9 cellular contexts compared by ENCODE assay signal in genomic region chr17:20142268-20142667, GRCh38.
"Had no signal": no experiment of that assay in that cellular context is flagged by ENCODE, and none has a peak within 500 bp of the region (broad histone marks: within the 10 kb centered on the region; RNA-seq: fewer than 3 reads in every experiment).

No MANE protein-coding gene starts in this region.

- ATAC-seq: HCT116 had no signal

- H3K4me1 ChIP-seq: HAP-1 had no signal

- H3K4me3 ChIP-seq: GM23248, HAP-1, K562 had no signal

- H3K27ac Mint-ChIP-seq: HFFc6 had no signal

- DNase-seq: GM23248, GOT3, H7, HFFc6, IMR-90 had no signal

- H2AFZ ChIP-seq: GM23248 had no signal

- H3K27ac ChIP-seq: GM23248, HL-60 had no signal

- H3K9ac ChIP-seq: GM23248 had no signal

- H3K4me3 Mint-ChIP-seq: HFFc6 had no signal

- FAIRE-seq: K562 had no signal

- H3K36me3 ChIP-seq: HAP-1 had no signal

- H3K9me3 Mint-ChIP-seq: HFFc6 had no signal
